8 cellular contexts compared by ENCODE assay signal in genomic region chr10:101141622-101142532, GRCh38. TPM values are rescaled to one million over a fixed set of nuclear protein-coding genes. Genes with fewer than 3 reads are reported as not detected.
DNase-seq lines count a peak whose midpoint lies in the region; ATAC-seq and TF ChIP-seq lines count a peak whose summit lies in the region.

No MANE protein-coding gene starts in this region.

- H3K4me1 Mint-ChIP-seq in osteocyte (ENCODE audit: unreplicated experiment), result no peaks in the 10 kb centered on the region

- H3K27me3 ChIP-seq in AG04450 (ENCODE audit: control insufficient read depth, insufficient read depth, low read length) (peaks cover 93% of the 10 kb centered on the region), Loucy (ENCODE audit: insufficient read depth, low read length, poor library complexity, severe bottlenecking) (no peaks in the 10 kb centered on the region), SJSA1 (replicated peaks) (peaks cover 95% of the 10 kb centered on the region), thyroid gland (peaks cover 58% of the 10 kb centered on the region)

- H3K4me2 ChIP-seq in Loucy (ENCODE audit: low read depth, low read length, poor library complexity, severe bottlenecking), result no peak overlapping the region

- H3K9me2 ChIP-seq in Loucy (replicated peaks; ENCODE audit: low read depth, low read length), result no peaks in the 10 kb centered on the region

- no peaks in the 10 kb centered on the region for H3F3A ChIP-seq in Loucy (ENCODE audit: low read depth)

- H3K4me1 ChIP-seq in Loucy (ENCODE audit: insufficient read depth, low read length, poor library complexity, severe bottlenecking) (no peaks in the 10 kb centered on the region), SJSA1 (replicated peaks) (0 out of 2 replicates have a peak, but pooled peaks cover 3% of the 10 kb centered on the region), thyroid gland (peaks cover 0 to 26% of the 10 kb centered on the region in 2 donors)

- no peaks in the 10 kb centered on the region for H3K36me3 Mint-ChIP-seq in osteocyte (ENCODE audit: unreplicated experiment)

- 10 to 17% methylated on average over 10 to 21 of the region's 21 CpGs for WGBS in thyroid gland, 2 donors

- no peak overlapping the region; the same call in 1 of the 2 replicates for H2AFZ ChIP-seq in Loucy (ENCODE audit: low read length)

- POLR2A ChIA-PET in AG04450 (lab: Yijun Ruan, JAX), result interaction anchor here (0.6 to 1.6 kb wide), 6 partner anchors 45 to 101 kb away, joined by 3 to 19 read pairs (median 5); partner anchors contain the start of gene KAZALD1

- H3K27ac Mint-ChIP-seq in osteocyte (ENCODE audit: unreplicated experiment), result no peak overlapping the region

- ATAC-seq in GM18519 (IDR thresholded peaks at IDR 0.05; ENCODE audit: low FRiP score, unreplicated experiment), result peak; percentile 58

- H3K27ac ChIP-seq in AG04450 (ENCODE audit: low read depth, low read length), result no peak overlapping the region
- no peak overlapping the region for H3K27ac ChIP-seq in SJSA1
- no peak overlapping the region for H3K27ac ChIP-seq in thyroid gland

- CTCF ChIA-PET in AG04450 (lab: Charles Lee), result interaction anchor here (0.6 to 10.7 kb wide), 37 partner anchors 10 to 544 kb away, joined by 3 to 304 read pairs (median 6); partner anchors contain the start of genes KAZALD1 and TLX1

- H3K79me2 ChIP-seq in Loucy (ENCODE audit: insufficient read depth, low read length), result no peaks in the 10 kb centered on the region

- TF ChIP-seq POLR2A in thyroid gland (IDR thresholded peaks at IDR 0.05), result no peak

- DNase-seq in AG04450 (ENCODE audit: low read depth, low spot score), result peak; percentile 56
- peak; percentile 76 to 86 for DNase-seq in SJSA1 (ENCODE audit: low read depth in 1 of 2, low spot score in 2 of 2)
- DNase-seq in activated effector memory CD4-positive, alpha-beta T cell treated with anti-CD3 and anti-CD28 coated beads, Interleukin-2, amount 50 U/mL, for 16 hours, result peak; percentile 92
- peak; percentile 59 for DNase-seq in foreskin melanocyte
- DNase-seq in osteocyte (ENCODE audit: extremely low spot score, unreplicated experiment), result peak; percentile 93
- DNase-seq in thyroid gland, result peak; percentile 77 to 81

- intact Hi-C loops in thyroid gland (cut with DNase I), result no loop called here

- TF ChIP-seq CTCF in AG04450 (IDR thresholded peaks at IDR 0.05; ENCODE audit: low read depth, low read length) (peak; percentile 97), Loucy (conservative IDR thresholded peaks at IDR 0.05; ENCODE audit: low read length) (peak; percentile 99), osteocyte (IDR thresholded peaks at IDR 0.05) (peak; percentile 98), thyroid gland (IDR thresholded peaks at IDR 0.05) (peak; percentile 80 to 98 (median 88))

- H3K4me3 ChIP-seq in AG04450 (ENCODE audit: low read depth, low read length) (no peak overlapping the region), Loucy (ENCODE audit: low read length, poor library complexity, severe bottlenecking) (no peak overlapping the region), SJSA1 (no peak overlapping the region), thyroid gland (replicated peaks in 1 of 3) (no peak overlapping the region)

- H3K9me3 ChIP-seq in AG04450 (ENCODE audit: control insufficient read depth, insufficient read depth, low read length) (peaks cover 5% of the 10 kb centered on the region; the same call in 1 of the 2 replicates), Loucy (ENCODE audit: insufficient read depth, low read depth, low read length) (no peaks in the 10 kb centered on the region), SJSA1 (replicated peaks) (no peaks in the 10 kb centered on the region), thyroid gland (no peaks in the 10 kb centered on the region)

- peaks cover 85% of the 10 kb centered on the region for H3K27me3 Mint-ChIP-seq in osteocyte (ENCODE audit: unreplicated experiment)

- no peaks in the 10 kb centered on the region for H4K20me1 ChIP-seq in Loucy (ENCODE audit: insufficient read depth, low read length, poor library complexity, severe bottlenecking)

- no peak overlapping the region for H3K9ac ChIP-seq in Loucy (ENCODE audit: low read depth, low read length, poor library complexity, severe bottlenecking)

- no peaks in the 10 kb centered on the region for H3K9me3 Mint-ChIP-seq in osteocyte (ENCODE audit: unreplicated experiment)

- no peak overlapping the region for H3K4me3 Mint-ChIP-seq in osteocyte (ENCODE audit: unreplicated experiment)

- H3K36me3 ChIP-seq in Loucy (ENCODE audit: insufficient read depth, low read length) (no peaks in the 10 kb centered on the region), SJSA1 (no peaks in the 10 kb centered on the region), thyroid gland (no peaks in the 10 kb centered on the region)

RNA-seq across cellular contexts. Expression of gene TLX1, which starts 10.8 kb away (rescaled TPM):
- polyA plus RNA-seq in AG04450 (2011; rRNA removed), result not detected in 2 replicates
- polyA minus RNA-seq in AG04450 (2011; rRNA and poly(A)+ RNA removed), result not detected in 2 replicates
- total RNA-seq in SJSA1 (2014; rRNA removed; shearing (Covaris generic)), result not detected in 2 replicates
- not detected in 2 replicates for total RNA-seq in osteocyte
- total RNA-seq in thyroid gland, result not detected
